In genomic region chr13:33218020-33218419, GRCh38 we compare ENCODE assay signal across 16 cellular contexts.
DNase-seq lines count a peak whose midpoint lies in the region; FAIRE-seq and TF ChIP-seq lines count a peak whose summit lies in the region.
"Had no signal": no experiment of that assay in that cellular context is flagged by ENCODE, and none has a peak within 500 bp of the region (broad histone marks: within the 10 kb centered on the region; RNA-seq: fewer than 3 reads in every experiment).

No MANE protein-coding gene starts in this region.

- peak overlapping the region; percentile 17 for H3K4me3 Mint-ChIP-seq in astrocyte (ENCODE audit: unreplicated experiment)
- H3K4me3 Mint-ChIP-seq: activated CD4-positive, alpha-beta T cell treated with anti-CD3 and anti-CD28 coated beads, Interleukin-2, amount 10 ng/mL, durations not matched to agents 24 days and 14 days; CD8-positive, alpha-beta memory T cell had no signal

- peaks cover 4% of the 10 kb centered on the region for H3K36me3 Mint-ChIP-seq in astrocyte (ENCODE audit: low read depth, unreplicated experiment)
- H3K36me3 Mint-ChIP-seq: CD8-positive, alpha-beta memory T cell had no signal

- H2AFZ ChIP-seq in astrocyte (ENCODE audit: low read depth, low read length) (no peak overlapping the region), hepatocyte (no peak overlapping the region)

- H3K4me3 ChIP-seq in astrocyte (ENCODE audit: insufficient read depth, low read depth, low read length) (no peak overlapping the region), hepatocyte (no peak overlapping the region), stomach (no peak overlapping the region)
- H3K4me3 ChIP-seq: gastroesophageal sphincter, psoas muscle had no signal

- TF ChIP-seq EP300 in stomach (IDR thresholded peaks at IDR 0.05): no peak

- no peak for TF ChIP-seq CTCF in astrocyte (IDR thresholded peaks at IDR 0.05; ENCODE audit: insufficient read depth, low read depth, low read length)
- no peak for TF ChIP-seq CTCF in hepatocyte (IDR thresholded peaks at IDR 0.05; ENCODE audit: poor library complexity)
- TF ChIP-seq CTCF in stomach (IDR thresholded peaks at IDR 0.05): no peak

- peak; percentile 97 for DNase-seq in HT-29 (ENCODE audit: low spot score)
- DNase-seq in astrocyte (ENCODE audit: low read depth): peak; percentile 88
- DNase-seq in hepatocyte (ENCODE audit: low spot score): peak; percentile 59
- DNase-seq in stomach: no peak
- DNase-seq in urothelium cell line (ENCODE audit: low spot score): no peak
- no peak for DNase-seq in posterior vena cava (ENCODE audit: low spot score)
- no peak for DNase-seq in DMS53 (lab: John Stamatoyannopoulos, UW)
- DNase-seq in posterior cingulate gyrus: no peak
- DNase-seq: activated CD4-positive, alpha-beta T cell treated with anti-CD3 and anti-CD28 coated beads, Interleukin-2, amount 10 ng/mL, durations not matched to agents 24 days and 14 days; activated gamma-delta T cell; CD8-positive, alpha-beta memory T cell; cerebellar nuclear complex; NCI-H1694; NCI-H82; psoas muscle had no signal

- WGBS in hepatocyte (ENCODE audit: low lambda C conversion rate, missing lambda C conversion rate): 37% methylated on average over 4 of the region's 4 CpGs
- 50 to 60% (median 53%) methylated on average over 4 of the region's 4 CpGs for WGBS in stomach, 5 donors

- H3K9ac ChIP-seq in astrocyte (ENCODE audit: low read length): peak overlapping the region; percentile 21

- TF ChIP-seq POLR2A in stomach (IDR thresholded peaks at IDR 0.05): no peak

- H3K9me3 ChIP-seq in astrocyte (ENCODE audit: insufficient read depth, low read depth, low read length): no peaks in the 10 kb centered on the region
- H3K9me3 ChIP-seq in hepatocyte (ENCODE audit: low read depth): no peaks in the 10 kb centered on the region
- H3K9me3 ChIP-seq in stomach: no peaks in the 10 kb centered on the region
- H3K9me3 ChIP-seq: gastroesophageal sphincter, psoas muscle had no signal

- FAIRE-seq in astrocyte (lab: Jason Lieb, UNC): no peak
- no peak for FAIRE-seq in urothelium cell line (lab: Jason Lieb, UNC)

- peaks cover 46% of the 10 kb centered on the region for H3K4me1 Mint-ChIP-seq in astrocyte (ENCODE audit: low read depth, unreplicated experiment)

- H3K9me2 ChIP-seq in hepatocyte (replicated peaks; ENCODE audit: insufficient read depth): no peaks in the 10 kb centered on the region

- intact Hi-C loops in stomach (cut with DNase I; ENCODE audit: low total_unique reads) (no loop called here), posterior vena cava (cut with DNase I) (loop anchor here in 1 of 2 donors (5.0 kb wide), 1 partner anchor 611 kb away; no protein-coding TSS in a partner anchor), posterior cingulate gyrus (cut with DNase I) (no loop called here)

- H3K27ac ChIP-seq in astrocyte (ENCODE audit: low read depth, low read length) (peak overlapping the region; percentile 55), hepatocyte (peak overlapping the region; percentile 94), stomach (peak overlapping the region in 3 of 5 donors; percentile 34 to 54 (median 45))
- H3K27ac ChIP-seq: psoas muscle had no signal

- peaks cover 4% of the 10 kb centered on the region for H3K36me3 ChIP-seq in astrocyte (ENCODE audit: insufficient read depth, low read length)
- H3K36me3 ChIP-seq in hepatocyte (replicated peaks; ENCODE audit: insufficient read depth, low read depth): no peaks in the 10 kb centered on the region
- H3K36me3 ChIP-seq in stomach: no peaks in the 10 kb centered on the region
- H3K36me3 ChIP-seq: gastroesophageal sphincter had no signal

- no peaks in the 10 kb centered on the region for H3K9me3 Mint-ChIP-seq in astrocyte (ENCODE audit: unreplicated experiment)
- H3K9me3 Mint-ChIP-seq: activated CD4-positive, alpha-beta T cell treated with anti-CD3 and anti-CD28 coated beads, Interleukin-2, amount 10 ng/mL, durations not matched to agents 24 days and 14 days; CD8-positive, alpha-beta memory T cell had no signal

- H4K20me1 ChIP-seq in astrocyte (ENCODE audit: insufficient read depth, low read length) (no peaks in the 10 kb centered on the region), hepatocyte (ENCODE audit: insufficient read depth, poor library complexity, severe bottlenecking) (no peaks in the 10 kb centered on the region)

- peaks cover 87% of the 10 kb centered on the region for H3K79me2 ChIP-seq in astrocyte (ENCODE audit: insufficient read depth, low read length)
- peaks cover 23% of the 10 kb centered on the region for H3K79me2 ChIP-seq in hepatocyte

- H3K27me3 Mint-ChIP-seq in astrocyte (ENCODE audit: low read depth, unreplicated experiment): no peaks in the 10 kb centered on the region

- H3K27ac Mint-ChIP-seq in astrocyte (ENCODE audit: unreplicated experiment): peak overlapping the region; percentile 89
- H3K27ac Mint-ChIP-seq: activated CD4-positive, alpha-beta T cell treated with anti-CD3 and anti-CD28 coated beads, Interleukin-2, amount 10 ng/mL, durations not matched to agents 24 days and 14 days; CD8-positive, alpha-beta memory T cell had no signal

- H3K4me2 ChIP-seq in astrocyte (ENCODE audit: low read length) (peak overlapping the region; percentile 34), hepatocyte (peak overlapping the region; percentile 56)

- H3K27me3 ChIP-seq in astrocyte (ENCODE audit: insufficient read depth, low read length) (no peaks in the 10 kb centered on the region), hepatocyte (no peaks in the 10 kb centered on the region), stomach (no peaks in the 10 kb centered on the region)
- H3K27me3 ChIP-seq: gastroesophageal sphincter had no signal

- H3K4me1 ChIP-seq in astrocyte (ENCODE audit: insufficient read depth, low read length): peaks cover 42% of the 10 kb centered on the region
- peaks cover 48% of the 10 kb centered on the region for H3K4me1 ChIP-seq in hepatocyte (ENCODE audit: insufficient read depth)
- H3K4me1 ChIP-seq in stomach: peaks cover 20 to 66% (median 35%) of the 10 kb centered on the region in 4 donors

Comparison
In these comparisons a context has a peak if more than half of its experiments do, and no peak if none do; other contexts are left out.
1. DNase-seq: peak in HT-29 (single experiment), astrocyte (single experiment) and hepatocyte (single experiment); none in stomach (single experiment), urothelium cell line (single experiment), posterior vena cava (single experiment), DMS53 (single experiment) and posterior cingulate gyrus (0 of 10).
2. Peak in every context shown above with its lines, with median percentiles within 50 percentile points of each other: H3K27ac ChIP-seq.